In the genomic region with DNA sequence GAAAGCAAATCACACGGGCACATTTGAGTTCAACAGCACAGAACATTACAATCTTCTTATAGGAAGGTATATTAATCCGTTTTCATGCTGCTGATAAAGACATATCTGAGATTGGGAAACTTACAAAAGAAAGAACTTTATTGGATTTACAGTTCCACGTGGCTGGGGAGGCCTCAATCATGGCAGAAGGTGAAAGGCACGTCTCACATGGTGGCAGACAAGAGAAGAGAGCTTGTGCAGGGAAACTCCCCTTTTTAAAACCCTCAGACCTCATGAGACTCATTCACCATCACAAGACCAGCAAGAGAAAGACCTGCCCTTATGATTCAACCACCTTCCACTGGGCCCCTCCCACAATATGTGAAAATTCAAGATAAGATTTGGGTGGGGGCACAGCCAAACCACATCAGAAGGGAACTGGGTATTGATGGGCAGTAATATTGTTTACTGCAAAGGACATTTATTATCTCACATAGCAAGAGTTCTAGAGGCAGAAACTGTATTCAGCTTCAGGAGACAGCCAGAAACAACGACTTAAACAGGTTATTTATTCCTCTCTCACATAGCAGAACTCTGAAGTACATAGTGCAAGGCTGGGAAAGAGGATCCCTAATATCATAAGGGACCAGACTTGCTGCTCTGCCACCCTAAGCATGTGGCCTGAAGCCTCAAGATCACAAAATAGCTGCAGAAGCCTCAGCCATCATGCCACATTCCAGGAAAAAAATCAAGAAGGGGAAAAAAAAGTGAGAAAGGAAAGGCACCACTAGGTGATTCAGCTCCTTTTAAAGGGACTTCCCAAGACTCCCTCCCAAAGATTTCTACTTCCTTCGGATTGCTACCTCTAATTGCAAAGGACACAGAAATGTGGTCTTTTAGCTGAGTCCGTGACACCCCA, we compare ENCODE assay signal across 29 cellular contexts. TPM values are rescaled to one million over a fixed set of nuclear protein-coding genes. Genes with fewer than 3 reads are reported as not detected.
DNase-seq lines count a peak whose midpoint lies in the region; ATAC-seq and TF ChIP-seq lines count a peak whose summit lies in the region.
"Had no signal": no experiment of that assay in that cellular context is flagged by ENCODE, and none has a peak within 500 bp of the region (broad histone marks: within the 10 kb centered on the region; RNA-seq: fewer than 3 reads in every experiment).

No MANE protein-coding gene starts in this region.

- intact Hi-C loops in activated CD8-positive, alpha-beta T cell treated with anti-CD3 and anti-CD28 coated beads for 36 hours (cut with micrococcal nuclease) = no loop called here
- intact Hi-C loops in CD4-positive, alpha-beta memory T cell (cut with micrococcal nuclease) = no loop called here
- intact Hi-C loops in heart right ventricle (cut with DNase I) = no loop called here

- no peak overlapping the region for H3K4me3 ChIP-seq in CD4-positive, alpha-beta memory T cell (ENCODE audit: low read length in 2 of 2)
- H3K4me3 ChIP-seq in heart right ventricle = no peak overlapping the region
- H3K4me3 ChIP-seq: breast epithelium, thyroid gland had no signal

- peaks cover 5% of the 10 kb centered on the region for H3K9me3 Mint-ChIP-seq in activated CD8-positive, alpha-beta T cell treated with anti-CD3 and anti-CD28 coated beads for 36 hours
- peaks cover 4% of the 10 kb centered on the region for H3K9me3 Mint-ChIP-seq in activated CD8-positive, alpha-beta T cell treated with anti-CD3 and anti-CD28 coated beads, Interleukin-2, amount 10 ng/mL, durations not matched to agents 7 days and 5 days (ENCODE audit: insufficient read depth)
- H3K9me3 Mint-ChIP-seq in CD4-positive, alpha-beta memory T cell = peaks cover 0 to 6% (median 1%) of the 10 kb centered on the region in 8 donors

- peaks cover 32% of the 10 kb centered on the region for H3K4me1 ChIP-seq in CD4-positive, alpha-beta memory T cell (ENCODE audit: insufficient read depth, low read length)
- H3K4me1 ChIP-seq in heart right ventricle = peaks cover 0 to under 1% (median 0%) of the 10 kb centered on the region in 9 donors
- H3K4me1 ChIP-seq: thyroid gland had no signal

- no peak overlapping the region for H3K27ac Mint-ChIP-seq in activated CD8-positive, alpha-beta T cell treated with anti-CD3 and anti-CD28 coated beads for 36 hours
- no peak overlapping the region for H3K27ac Mint-ChIP-seq in activated CD8-positive, alpha-beta T cell treated with anti-CD3 and anti-CD28 coated beads, Interleukin-2, amount 10 ng/mL, durations not matched to agents 7 days and 5 days
- peak overlapping the region in 4 of 7 donors; percentile 5 to 78 (median 34) for H3K27ac Mint-ChIP-seq in CD4-positive, alpha-beta memory T cell
- H3K27ac Mint-ChIP-seq: activated naive CD4-positive, alpha-beta T cell treated with anti-CD3 and anti-CD28 coated beads, Interleukin-2, amount 50 U/mL, for 72 hours; activated T-cell treated with anti-CD3 and anti-CD28 coated beads, Interleukin-2, amount 50 U/mL, for 72 hours had no signal

- 78 to 82% methylated on average over 7 of the region's 7 CpGs for WGBS in heart right ventricle, 2 donors

- no peak for DNase-seq in activated CD8-positive, alpha-beta T cell treated with anti-CD3 and anti-CD28 coated beads for 36 hours
- no peak for DNase-seq in activated CD8-positive, alpha-beta T cell treated with anti-CD3 and anti-CD28 coated beads, Interleukin-2, amount 10 ng/mL, durations not matched to agents 7 days and 5 days
- no peak for DNase-seq in CD4-positive, alpha-beta memory T cell
- DNase-seq in islet precursor cell (peak; percentile 2), heart right ventricle (no peak)
- DNase-seq: activated CD4-positive, CD25-positive, alpha-beta regulatory T cell treated with anti-CD3 and anti-CD28 coated beads, Interleukin-2, amount 50 U/mL, for 72 hours; activated T-cell treated with anti-CD3 and anti-CD28 coated beads, Interleukin-2, amount 50 U/mL, for 72 hours; effector CD4-positive, alpha-beta T cell; glutamatergic neuron; GOT3; Karpas-422; kidney; MV-4-11; NCI-H146; occipital lobe; stimulated activated naive CD8-positive, alpha-beta T cell treated with anti-CD3 and anti-CD28 coated beads, Interleukin-15, Interleukin-2, amounts not matched to agents 100 U/mL and 50 U/mL, for 24 hours; T-cell; thyroid gland had no signal

- CTCF ChIA-PET in activated CD8-positive, alpha-beta T cell treated with anti-CD3 and anti-CD28 coated beads for 36 hours (lab: Charles Lee) = interaction anchor here (2.2 kb wide), 1 partner anchor 12 kb away, joined by 10 read pairs; no protein-coding TSS in a partner anchor
- CTCF ChIA-PET in activated CD8-positive, alpha-beta T cell treated with anti-CD3 and anti-CD28 coated beads, Interleukin-2, amount 10 ng/mL, durations not matched to agents 7 days and 5 days (lab: Charles Lee) = interaction anchor here (1.0 to 2.7 kb wide), 4 partner anchors 13 to 36 kb away, joined by 3 to 8 read pairs (median 3); no protein-coding TSS in a partner anchor
- CTCF ChIA-PET in CD4-positive, alpha-beta memory T cell (lab: Charles Lee; ENCODE audit: partially characterized antibody) = no interaction called here

- no peak overlapping the region for H3K27ac ChIP-seq in CD4-positive, alpha-beta memory T cell (ENCODE audit: low read depth, low read length)
- H3K27ac ChIP-seq in heart right ventricle = no peak overlapping the region
- H3K27ac ChIP-seq: HL-60, RWPE1, thyroid gland had no signal

- peaks cover 5% of the 10 kb centered on the region for H3K36me3 Mint-ChIP-seq in activated CD8-positive, alpha-beta T cell treated with anti-CD3 and anti-CD28 coated beads for 36 hours (ENCODE audit: low read depth)
- peaks cover 22% of the 10 kb centered on the region for H3K36me3 Mint-ChIP-seq in activated CD8-positive, alpha-beta T cell treated with anti-CD3 and anti-CD28 coated beads, Interleukin-2, amount 10 ng/mL, durations not matched to agents 7 days and 5 days (ENCODE audit: low read depth)
- peaks cover 1 to 11% of the 10 kb centered on the region in 2 donors for H3K36me3 Mint-ChIP-seq in CD4-positive, alpha-beta memory T cell

- H3K9me3 ChIP-seq in CD4-positive, alpha-beta memory T cell (ENCODE audit: control insufficient read depth in 1 of 2, low read length in 2 of 2) = no peaks in the 10 kb centered on the region
- no peaks in the 10 kb centered on the region for H3K9me3 ChIP-seq in heart right ventricle
- H3K9me3 ChIP-seq: breast epithelium, thyroid gland had no signal

- no peaks in the 10 kb centered on the region for H3K36me3 ChIP-seq in CD4-positive, alpha-beta memory T cell (ENCODE audit: insufficient read depth, low read length)
- H3K36me3 ChIP-seq in heart right ventricle = no peaks in the 10 kb centered on the region
- H3K36me3 ChIP-seq: breast epithelium, thyroid gland had no signal

- H3K4me3 Mint-ChIP-seq in activated CD8-positive, alpha-beta T cell treated with anti-CD3 and anti-CD28 coated beads for 36 hours = no peak overlapping the region
- H3K4me3 Mint-ChIP-seq in activated CD8-positive, alpha-beta T cell treated with anti-CD3 and anti-CD28 coated beads, Interleukin-2, amount 10 ng/mL, durations not matched to agents 7 days and 5 days = no peak overlapping the region
- peak overlapping the region in 1 of 8 donors; percentile 39 for H3K4me3 Mint-ChIP-seq in CD4-positive, alpha-beta memory T cell
- H3K4me3 Mint-ChIP-seq: activated T-cell treated with anti-CD3 and anti-CD28 coated beads, Interleukin-2, amount 50 U/mL, for 72 hours; T-cell had no signal

- no peak for TF ChIP-seq CTCF in activated CD8-positive, alpha-beta T cell treated with anti-CD3 and anti-CD28 coated beads for 36 hours (IDR thresholded peaks at IDR 0.05)
- TF ChIP-seq CTCF in heart right ventricle (IDR thresholded peaks at IDR 0.05) = no peak

- peaks cover 29% of the 10 kb centered on the region for H3K4me1 Mint-ChIP-seq in activated CD8-positive, alpha-beta T cell treated with anti-CD3 and anti-CD28 coated beads for 36 hours (ENCODE audit: low read depth)
- H3K4me1 Mint-ChIP-seq in activated CD8-positive, alpha-beta T cell treated with anti-CD3 and anti-CD28 coated beads, Interleukin-2, amount 10 ng/mL, durations not matched to agents 7 days and 5 days (ENCODE audit: low read depth) = peaks cover 43% of the 10 kb centered on the region
- H3K4me1 Mint-ChIP-seq in CD4-positive, alpha-beta memory T cell = peaks cover 25 to 70% (median 47%) of the 10 kb centered on the region in 4 donors

- peak; percentile 39 for ATAC-seq in activated CD8-positive, alpha-beta T cell treated with anti-CD3 and anti-CD28 coated beads for 36 hours
- ATAC-seq in activated CD8-positive, alpha-beta T cell treated with anti-CD3 and anti-CD28 coated beads, Interleukin-2, amount 10 ng/mL, durations not matched to agents 7 days and 5 days = no peak
- ATAC-seq in HG03159 (IDR thresholded peaks at IDR 0.05; ENCODE audit: unreplicated experiment) (no peak), heart right ventricle (no peak)
- ATAC-seq: activated T-cell treated with anti-CD3 and anti-CD28 coated beads, Interleukin-2, amount 50 U/mL, for 72 hours; stimulated activated naive CD8-positive, alpha-beta T cell treated with anti-CD3 and anti-CD28 coated beads, Interleukin-15, Interleukin-2, amounts not matched to agents 100 U/mL and 50 U/mL, for 24 hours; T-cell had no signal

- H3K27me3 ChIP-seq in CD4-positive, alpha-beta memory T cell (ENCODE audit: insufficient read depth, low read length) = no peaks in the 10 kb centered on the region
- peaks cover 0 to 13% (median 0%) of the 10 kb centered on the region in 7 donors for H3K27me3 ChIP-seq in heart right ventricle
- H3K27me3 ChIP-seq: breast epithelium, thyroid gland had no signal

- POLR2A ChIA-PET in activated CD8-positive, alpha-beta T cell treated with anti-CD3 and anti-CD28 coated beads for 36 hours (lab: Charles Lee) = interaction anchor here (1.2 to 1.7 kb wide), 4 partner anchors 10 to 18 kb away, joined by 3 to 5 read pairs (median 4); no protein-coding TSS in a partner anchor
- POLR2A ChIA-PET in activated CD8-positive, alpha-beta T cell treated with anti-CD3 and anti-CD28 coated beads, Interleukin-2, amount 10 ng/mL, durations not matched to agents 7 days and 5 days (lab: Charles Lee) = interaction anchor here (1.4 to 2.5 kb wide), 2 partner anchors 8 to 10 kb away, joined by 6 to 11 read pairs; no protein-coding TSS in a partner anchor
- POLR2A ChIA-PET in CD4-positive, alpha-beta memory T cell (lab: Charles Lee; ENCODE audit: partially characterized antibody) = interaction anchor here (1.1 to 16.0 kb wide), 3 partner anchors 10 to 22 kb away, joined by 3 to 140 read pairs (median 3); partner anchors contain the start of gene FXYD5

- no peaks in the 10 kb centered on the region for H3K27me3 Mint-ChIP-seq in activated CD8-positive, alpha-beta T cell treated with anti-CD3 and anti-CD28 coated beads for 36 hours
- no peaks in the 10 kb centered on the region for H3K27me3 Mint-ChIP-seq in activated CD8-positive, alpha-beta T cell treated with anti-CD3 and anti-CD28 coated beads, Interleukin-2, amount 10 ng/mL, durations not matched to agents 7 days and 5 days (ENCODE audit: low read depth)
- no peaks in the 10 kb centered on the region for H3K27me3 Mint-ChIP-seq in CD4-positive, alpha-beta memory T cell
- H3K27me3 Mint-ChIP-seq: T-cell had no signal

RNA-seq across cellular contexts. Expression of gene FXYD5, which starts 23.1 kb away (rescaled TPM):
- 100 to 1,000 TPM; 225 to 241 TPM for total RNA-seq in activated CD8-positive, alpha-beta T cell treated with anti-CD3 and anti-CD28 coated beads for 36 hours
- 100 to 1,000 TPM; 338 to 384 TPM for total RNA-seq in activated CD8-positive, alpha-beta T cell treated with anti-CD3 and anti-CD28 coated beads, Interleukin-2, amount 10 ng/mL, durations not matched to agents 7 days and 5 days
- 100 to 1,000 TPM; 473 to 484 TPM for total RNA-seq in CD4-positive, alpha-beta memory T cell
- polyA plus RNA-seq in CD4-positive, alpha-beta memory T cell = 100 to 1,000 TPM; 452 to 833 TPM
- 10 to 100 TPM; 13.9 to 36.6 (median 18.1) TPM for total RNA-seq in heart right ventricle
- polyA plus RNA-seq in heart right ventricle = 10 to 100 TPM; 48.3 to 67.4 TPM
- total RNA-seq: occipital lobe had no signal

RNA-seq across cellular contexts. Expression of gene FXYD7, which starts 34.6 kb away (rescaled TPM):
- total RNA-seq in activated CD8-positive, alpha-beta T cell treated with anti-CD3 and anti-CD28 coated beads for 36 hours = under 1 TPM in 1 of 2 experiments, not detected in 1; 0.38 TPM
- total RNA-seq in activated CD8-positive, alpha-beta T cell treated with anti-CD3 and anti-CD28 coated beads, Interleukin-2, amount 10 ng/mL, durations not matched to agents 7 days and 5 days = 1 to 10 TPM; 4.1 to 5.2 TPM
- total RNA-seq in CD4-positive, alpha-beta memory T cell = 10 to 100 TPM in 1 of 2 experiments, 1 to 10 TPM in 1; 9.6 to 10.1 TPM
- polyA plus RNA-seq in CD4-positive, alpha-beta memory T cell = 10 to 100 TPM in 1 of 2 donors, 1 to 10 TPM in 1; 5.5 to 11.1 TPM
- under 1 TPM in 3 of 10 donors, not detected in 7; 0.28 to 0.37 (median 0.30) TPM for total RNA-seq in heart right ventricle
- polyA plus RNA-seq in heart right ventricle = under 1 TPM in 1 of 2 donors, not detected in 1; 0.10 TPM
- total RNA-seq: breast epithelium, epithelial cell of proximal tubule, NCI-H460, pulmonary artery endothelial cell, SK-MEL-5 had no signal

RNA-seq across cellular contexts. Expression of gene FXYD1, which starts 39.0 kb away (rescaled TPM):
- total RNA-seq in activated CD8-positive, alpha-beta T cell treated with anti-CD3 and anti-CD28 coated beads for 36 hours = 1 to 10 TPM in 1 of 2 experiments, not detected in 1; 1.9 TPM
- 1 to 10 TPM; 1.3 to 1.4 TPM for total RNA-seq in activated CD8-positive, alpha-beta T cell treated with anti-CD3 and anti-CD28 coated beads, Interleukin-2, amount 10 ng/mL, durations not matched to agents 7 days and 5 days
- 1 to 10 TPM; 3.6 to 4.4 TPM for total RNA-seq in CD4-positive, alpha-beta memory T cell
- polyA plus RNA-seq in CD4-positive, alpha-beta memory T cell = 1 to 10 TPM in 1 of 2 donors, under 1 TPM in 1; 0.58 to 3.2 TPM
- 100 to 1,000 TPM; 451 to 819 (median 578) TPM for total RNA-seq in heart right ventricle
- 100 to 1,000 TPM; 251 to 605 TPM for polyA plus RNA-seq in heart right ventricle
- total RNA-seq: A673, epithelial cell of proximal tubule, NCI-H460, occipital lobe, SK-MEL-5 had no signal

RNA-seq across cellular contexts. Expression of gene LGI4, which starts 42.8 kb away (rescaled TPM):
- under 1 TPM; 0.25 to 0.27 TPM for total RNA-seq in activated CD8-positive, alpha-beta T cell treated with anti-CD3 and anti-CD28 coated beads for 36 hours
- total RNA-seq in activated CD8-positive, alpha-beta T cell treated with anti-CD3 and anti-CD28 coated beads, Interleukin-2, amount 10 ng/mL, durations not matched to agents 7 days and 5 days = under 1 TPM; 0.13 TPM
- total RNA-seq in CD4-positive, alpha-beta memory T cell = under 1 TPM; 0.72 to 0.81 TPM
- not detected for polyA plus RNA-seq in CD4-positive, alpha-beta memory T cell
- total RNA-seq in heart right ventricle = 10 to 100 TPM in 2 of 10 donors, 1 to 10 TPM in 8; 4.3 to 12.5 (median 7.5) TPM
- 10 to 100 TPM in 1 of 2 donors, 1 to 10 TPM in 1; 8.9 to 30.0 TPM for polyA plus RNA-seq in heart right ventricle
- total RNA-seq: A673, epithelial cell of proximal tubule, pulmonary artery endothelial cell had no signal

RNA-seq across cellular contexts. Expression of gene FAM187B, which starts 50.9 kb away (rescaled TPM):
- total RNA-seq in activated CD8-positive, alpha-beta T cell treated with anti-CD3 and anti-CD28 coated beads for 36 hours = not detected
- not detected for total RNA-seq in activated CD8-positive, alpha-beta T cell treated with anti-CD3 and anti-CD28 coated beads, Interleukin-2, amount 10 ng/mL, durations not matched to agents 7 days and 5 days
- total RNA-seq in CD4-positive, alpha-beta memory T cell = not detected
- polyA plus RNA-seq in CD4-positive, alpha-beta memory T cell = not detected
- under 1 TPM in 1 of 10 donors, not detected in 9; 0.48 TPM for total RNA-seq in heart right ventricle
- not detected for polyA plus RNA-seq in heart right ventricle
- total RNA-seq: A673; activated naive CD4-positive, alpha-beta T cell treated with anti-CD3 and anti-CD28 coated beads, Interleukin-2, amount 50 U/mL, for 72 hours; activated T-cell treated with anti-CD3 and anti-CD28 coated beads, Interleukin-2, amount 50 U/mL, for 72 hours; epithelial cell of proximal tubule; kidney; NCI-H460; occipital lobe; pulmonary artery endothelial cell; SK-MEL-5; T-cell had no signal
- polyA plus RNA-seq: liver had no signal

Comparison
In these comparisons a context has a peak if more than half of its experiments do, and no peak if none do; other contexts are left out.
1. H3K27ac Mint-ChIP-seq: peak in CD4-positive, alpha-beta memory T cell (4 of 7); none in activated CD8-positive, alpha-beta T cell treated with anti-CD3 and anti-CD28 coated beads for 36 hours (single experiment) and activated CD8-positive, alpha-beta T cell treated with anti-CD3 and anti-CD28 coated beads, Interleukin-2, amount 10 ng/mL, durations not matched to agents 7 days and 5 days (single experiment).
2. RNA of gene FXYD5, which starts 23.1 kb away (total RNA-seq): 473 to 484 TPM in CD4-positive, alpha-beta memory T cell, 338 to 384 TPM in activated CD8-positive, alpha-beta T cell treated with anti-CD3 and anti-CD28 coated beads, Interleukin-2, amount 10 ng/mL, durations not matched to agents 7 days and 5 days and 225 to 241 TPM in activated CD8-positive, alpha-beta T cell treated with anti-CD3 and anti-CD28 coated beads for 36 hours; 13.9 to 36.6 TPM in heart right ventricle; every median in the first group is over 4 times any median in the second.
3. RNA of gene FXYD1, which starts 39.0 kb away (total RNA-seq): 451 to 819 TPM in heart right ventricle; 3.6 to 4.4 TPM in CD4-positive, alpha-beta memory T cell, 1.9 TPM in activated CD8-positive, alpha-beta T cell treated with anti-CD3 and anti-CD28 coated beads for 36 hours and 1.3 to 1.4 TPM in activated CD8-positive, alpha-beta T cell treated with anti-CD3 and anti-CD28 coated beads, Interleukin-2, amount 10 ng/mL, durations not matched to agents 7 days and 5 days; every median in the first group is over 10 times any median in the second.